In the genomic region with DNA sequence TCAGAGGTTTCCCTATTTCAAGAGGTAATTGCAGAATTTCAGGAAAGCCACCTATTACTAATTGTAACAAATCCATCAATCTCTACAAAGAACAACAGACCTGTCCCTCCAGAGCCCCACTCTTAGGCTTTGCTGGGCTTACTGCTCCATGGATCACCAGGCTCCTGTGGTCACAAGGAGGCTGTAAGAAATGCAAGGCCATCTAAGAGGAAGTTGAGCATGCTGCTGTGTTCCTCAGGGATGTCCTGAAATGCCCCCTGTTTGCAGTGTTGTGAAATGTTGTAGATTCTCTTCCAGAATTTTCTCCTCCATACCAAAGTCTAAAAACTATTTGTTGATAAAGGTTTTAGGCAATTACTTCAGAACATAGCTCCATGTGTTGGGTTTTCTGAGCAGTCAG, we compare ENCODE assay signal across 23 cellular contexts. TPM values are rescaled to one million over a fixed set of nuclear protein-coding genes. Genes with fewer than 3 reads are reported as not detected.
DNase-seq lines count a peak whose midpoint lies in the region; ATAC-seq and TF ChIP-seq lines count a peak whose summit lies in the region.
"Had no signal": no experiment of that assay in that cellular context is flagged by ENCODE, and none has a peak within 500 bp of the region (broad histone marks: within the 10 kb centered on the region; RNA-seq: fewer than 3 reads in every experiment).

No MANE protein-coding gene starts in this region.

- H3K9me3 ChIP-seq in heart left ventricle (no peaks in the 10 kb centered on the region), upper lobe of right lung (no peaks in the 10 kb centered on the region)
- H3K9me3 ChIP-seq: ascending aorta, colonic mucosa, Peyer's patch had no signal

- H3K27me3 ChIP-seq in heart left ventricle = no peaks in the 10 kb centered on the region
- H3K27me3 ChIP-seq in upper lobe of right lung = no peaks in the 10 kb centered on the region
- H3K27me3 ChIP-seq: ascending aorta, colonic mucosa, Peyer's patch had no signal

- TF ChIP-seq CTCF in heart left ventricle (IDR thresholded peaks at IDR 0.05) (no peak), upper lobe of right lung (IDR thresholded peaks at IDR 0.05) (no peak)

- no peak overlapping the region for H3K27ac ChIP-seq in heart left ventricle
- H3K27ac ChIP-seq in upper lobe of right lung = peak overlapping the region; percentile 65
- H3K27ac ChIP-seq: ascending aorta, colonic mucosa, Peyer's patch had no signal

- peaks cover 0 to 17% (median 6%) of the 10 kb centered on the region in 12 donors for H3K4me1 ChIP-seq in heart left ventricle
- H3K4me1 ChIP-seq in upper lobe of right lung = peaks cover 40% of the 10 kb centered on the region
- H3K4me1 ChIP-seq: ascending aorta, colonic mucosa had no signal

- DNase-seq in heart left ventricle = peak in 1 of 5 donors; percentile 21
- no peak for DNase-seq in cardiac septum (ENCODE audit: low spot score)
- DNase-seq in SKM-1 treated with dmso at 0.1 percent for 144 hours (lab: John Stamatoyannopoulos, UW; ENCODE audit: unreplicated experiment) = peak; percentile 72
- no peak for DNase-seq in left ventricle myocardium superior
- DNase-seq in upper lobe of right lung = no peak
- no peak for DNase-seq in activated CD4-positive, alpha-beta T cell treated with anti-CD3 and anti-CD28 coated beads, Interleukin-2, amount 50 U/mL, for 48 hours
- DNase-seq: activated CD4-positive, CD25-positive, alpha-beta regulatory T cell; activated CD8-positive, alpha-beta memory T cell treated with anti-CD3 and anti-CD28 coated beads, Interleukin-2, amount 10 ng/mL, durations not matched to agents 7 days and 5 days; activated gamma-delta T cell; colonic mucosa; NCI-H2081; NCI-H526; Peyer's patch; stimulated activated CD4-positive, alpha-beta T cell treated with anti-CD3 and anti-CD28 coated beads, Interleukin-2, amount 100 ng/mL, for 24 hours had no signal

- H3K36me3 ChIP-seq in heart left ventricle = no peaks in the 10 kb centered on the region
- no peaks in the 10 kb centered on the region for H3K36me3 ChIP-seq in upper lobe of right lung
- H3K36me3 ChIP-seq: ascending aorta, colonic mucosa, Peyer's patch had no signal

- ATAC-seq in heart left ventricle (peak in 3 of 4 donors; percentile 45 to 72 (median 49)), left ventricle myocardium superior (peak; percentile 47), upper lobe of right lung (peak; percentile 77), GM18870 (IDR thresholded peaks at IDR 0.05; ENCODE audit: unreplicated experiment) (no peak), HG02588 (IDR thresholded peaks at IDR 0.05; ENCODE audit: unreplicated experiment) (no peak)
- ATAC-seq: activated CD8-positive, alpha-beta memory T cell treated with anti-CD3 and anti-CD28 coated beads, Interleukin-2, amount 10 ng/mL, durations not matched to agents 7 days and 5 days had no signal

- no peak for TF ChIP-seq POLR2A in heart left ventricle (IDR thresholded peaks at IDR 0.05)

- intact Hi-C loops in heart left ventricle (cut with DNase I) (loop anchor here in 1 of 10 donors (10.0 kb wide), 1 partner anchor 92 kb away; no protein-coding TSS in a partner anchor), cardiac septum (cut with DNase I) (no loop called here), left ventricle myocardium superior (cut with micrococcal nuclease) (no loop called here), upper lobe of right lung (cut with DNase I) (no loop called here)

- no peak overlapping the region for H3K4me3 ChIP-seq in heart left ventricle
- no peak overlapping the region for H3K4me3 ChIP-seq in upper lobe of right lung
- H3K4me3 ChIP-seq: ascending aorta, colonic mucosa, Peyer's patch had no signal

RNA-seq across cellular contexts. Expression of a gene that starts 24.4 kb away (rescaled TPM):
- total RNA-seq in heart left ventricle (10 to 100 TPM in 8 of 9 donors, 1 to 10 TPM in 1; 10.0 to 30.3 (median 18.8) TPM), cardiac septum (12.7 TPM), left ventricle myocardium superior (18.7 TPM), upper lobe of right lung (71.1 TPM)
- polyA plus RNA-seq in heart left ventricle = 10 to 100 TPM; 36.6 to 59.2 TPM
- total RNA-seq: HT1080 had no signal

RNA-seq across cellular contexts. Expression of a gene that starts 42.0 kb away (rescaled TPM):
- total RNA-seq in heart left ventricle = under 1 TPM in 3 of 9 donors, not detected in 6; 0.12 to 0.35 (median 0.29) TPM
- polyA plus RNA-seq in heart left ventricle = under 1 TPM in 1 of 2 donors, not detected in 1; 0.35 TPM
- total RNA-seq in cardiac septum = not detected
- not detected for total RNA-seq in left ventricle myocardium superior
- total RNA-seq in upper lobe of right lung = 0.26 TPM
- total RNA-seq: activated CD8-positive, alpha-beta memory T cell treated with anti-CD3 and anti-CD28 coated beads, Interleukin-2, amount 10 ng/mL, durations not matched to agents 7 days and 5 days; glomerular endothelial cell; H4; HT1080; M059J; mesenteric fat pad; neural crest cell; Peyer's patch had no signal

RNA-seq across cellular contexts. Expression of a gene that starts 45.8 kb away (rescaled TPM):
- total RNA-seq in heart left ventricle = 1 to 10 TPM in 2 of 9 donors, under 1 TPM in 1, not detected in 6; 0.21 to 2.0 (median 1.9) TPM
- polyA plus RNA-seq in heart left ventricle = not detected
- total RNA-seq in cardiac septum = 0.16 TPM
- total RNA-seq in left ventricle myocardium superior = 0.82 TPM
- 3.2 TPM for total RNA-seq in upper lobe of right lung
- total RNA-seq: ascending aorta, colonic mucosa, glomerular endothelial cell, H4, M059J, mesenteric fat pad, neural crest cell had no signal

Comparison
In these comparisons a context has a peak if more than half of its experiments do, and no peak if none do; other contexts are left out.
1. ATAC-seq: peak in heart left ventricle (3 of 4), left ventricle myocardium superior (single experiment) and upper lobe of right lung (single experiment); none in GM18870 (single experiment) and HG02588 (single experiment).